11 cellular contexts compared by ENCODE assay signal in the genomic region with DNA sequence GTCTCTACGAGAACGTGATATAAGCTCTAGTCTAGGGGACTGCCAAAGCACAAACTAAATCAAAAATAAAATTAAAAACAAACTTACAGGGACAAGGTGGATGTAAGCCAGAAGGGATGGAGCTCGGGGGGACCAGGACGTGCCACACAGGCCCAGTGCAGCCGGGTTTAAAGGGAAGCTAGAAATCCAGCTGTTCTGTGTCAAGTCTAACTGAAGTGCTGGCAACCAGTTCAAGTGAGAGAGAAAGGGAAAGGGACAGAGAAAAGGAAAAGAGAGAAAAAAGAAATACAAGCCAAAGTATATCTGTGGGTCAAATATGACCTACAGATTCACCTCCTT.
A peak's percentile ranks its signal among the peaks of the same experiment; 100 is the strongest.
DNase-seq lines count a peak whose midpoint lies in the region; ATAC-seq and TF ChIP-seq lines count a peak whose summit lies in the region.
"Had no signal": no experiment of that assay in that cellular context is flagged by ENCODE, and none has a peak within 500 bp of the region (broad histone marks: within the 10 kb centered on the region; RNA-seq: fewer than 3 reads in every experiment).

No MANE protein-coding gene starts in this region.

- no peaks in the 10 kb centered on the region for H3K36me3 ChIP-seq in endocrine pancreas (ENCODE audit: control insufficient read depth, insufficient read depth, low read length)
- no peaks in the 10 kb centered on the region for H3K36me3 ChIP-seq in uterus

- TF ChIP-seq CTCF in natural killer cell (IDR thresholded peaks at IDR 0.05) (no peak), uterus (IDR thresholded peaks at IDR 0.05) (no peak)

- no peak for DNase-seq in activated naive CD4-positive, alpha-beta T cell treated with Interleukin-2 at 50 U/mL for 16 hours
- DNase-seq in natural killer cell = no peak
- DNase-seq in uterus = no peak
- DNase-seq in NCI-H2196 (lab: John Stamatoyannopoulos, UW; ENCODE audit: unreplicated experiment) = no peak
- DNase-seq in activated CD4-positive, CD25-positive, alpha-beta regulatory T cell (lab: John Stamatoyannopoulos, UW) = no peak
- DNase-seq in DMS53 (lab: John Stamatoyannopoulos, UW) = no peak
- DNase-seq: NCI-H510A; stimulated activated CD4-positive, alpha-beta T cell treated with anti-CD3 and anti-CD28 coated beads, Interleukin-4, amount 100 ng/mL, for 1 hour had no signal

- H3K4me1 Mint-ChIP-seq in activated naive CD4-positive, alpha-beta T cell treated with anti-CD3 and anti-CD28 coated beads, Interleukin-2, amount 50 U/mL, for 24 hours = peaks cover 81% of the 10 kb centered on the region
- peaks cover 67 to 75% of the 10 kb centered on the region in 2 donors for H3K4me1 Mint-ChIP-seq in natural killer cell

- H3K9ac ChIP-seq in endocrine pancreas (ENCODE audit: control insufficient read depth, insufficient read depth, low read length) = peak overlapping the region; percentile 74
- H3K9ac ChIP-seq: BLaER1 treated with 17β-estradiol and CSF1 and Interleukin-3, amounts not matched to agents 10 nM and 100 nM had no signal

- H3K27ac Mint-ChIP-seq in activated naive CD4-positive, alpha-beta T cell treated with anti-CD3 and anti-CD28 coated beads, Interleukin-2, amount 50 U/mL, for 24 hours = peak overlapping the region; percentile 99
- H3K27ac Mint-ChIP-seq in natural killer cell = peak overlapping the region; percentile 23 to 41

- H3K27me3 Mint-ChIP-seq in activated naive CD4-positive, alpha-beta T cell treated with anti-CD3 and anti-CD28 coated beads, Interleukin-2, amount 50 U/mL, for 24 hours = no peaks in the 10 kb centered on the region
- no peaks in the 10 kb centered on the region for H3K27me3 Mint-ChIP-seq in natural killer cell (ENCODE audit: low read depth in 2 of 2)

- H3K9me3 Mint-ChIP-seq in activated naive CD4-positive, alpha-beta T cell treated with anti-CD3 and anti-CD28 coated beads, Interleukin-2, amount 50 U/mL, for 24 hours = no peaks in the 10 kb centered on the region
- H3K9me3 Mint-ChIP-seq in natural killer cell = peaks cover 0 to 3% of the 10 kb centered on the region in 2 donors

- H3K4me1 ChIP-seq in endocrine pancreas (ENCODE audit: control insufficient read depth, insufficient read depth, low read length) (no peaks in the 10 kb centered on the region), uterus (peaks cover 3 to 8% of the 10 kb centered on the region in 2 donors)

- peak overlapping the region; percentile 73 to 76 for H3K27ac ChIP-seq in uterus

- peaks cover 25% of the 10 kb centered on the region for H3K36me3 Mint-ChIP-seq in activated naive CD4-positive, alpha-beta T cell treated with anti-CD3 and anti-CD28 coated beads, Interleukin-2, amount 50 U/mL, for 24 hours
- no peaks in the 10 kb centered on the region for H3K36me3 Mint-ChIP-seq in natural killer cell

- no peaks in the 10 kb centered on the region for H3K9me3 ChIP-seq in endocrine pancreas (ENCODE audit: control insufficient read depth, low read length)
- H3K9me3 ChIP-seq in uterus = no peaks in the 10 kb centered on the region

- TF ChIP-seq POLR2A in uterus (IDR thresholded peaks at IDR 0.05) = no peak

- no peak for ATAC-seq in natural killer cell

- H3K27me3 ChIP-seq in endocrine pancreas (ENCODE audit: control insufficient read depth, insufficient read depth, low read length) = no peaks in the 10 kb centered on the region
- no peaks in the 10 kb centered on the region for H3K27me3 ChIP-seq in uterus
- H3K27me3 ChIP-seq: BLaER1 treated with 17β-estradiol and CSF1 and Interleukin-3, amounts not matched to agents 10 nM and 100 nM had no signal

- peak overlapping the region; percentile 77 for H3K4me3 Mint-ChIP-seq in activated naive CD4-positive, alpha-beta T cell treated with anti-CD3 and anti-CD28 coated beads, Interleukin-2, amount 50 U/mL, for 24 hours
- H3K4me3 Mint-ChIP-seq in natural killer cell = no peak overlapping the region

- H3K4me3 ChIP-seq in endocrine pancreas (ENCODE audit: control insufficient read depth, insufficient read depth, low read length) (no peak overlapping the region), uterus (peak overlapping the region in 1 of 2 donors; percentile 28)
- H3K4me3 ChIP-seq: BLaER1 treated with 17β-estradiol and CSF1 and Interleukin-3, amounts not matched to agents 10 nM and 100 nM had no signal

- intact Hi-C loops in natural killer cell (cut with micrococcal nuclease) (no loop called here), uterus (cut with DNase I; ENCODE audit: low total_unique reads) (no loop called here)
